In the genomic region with DNA sequence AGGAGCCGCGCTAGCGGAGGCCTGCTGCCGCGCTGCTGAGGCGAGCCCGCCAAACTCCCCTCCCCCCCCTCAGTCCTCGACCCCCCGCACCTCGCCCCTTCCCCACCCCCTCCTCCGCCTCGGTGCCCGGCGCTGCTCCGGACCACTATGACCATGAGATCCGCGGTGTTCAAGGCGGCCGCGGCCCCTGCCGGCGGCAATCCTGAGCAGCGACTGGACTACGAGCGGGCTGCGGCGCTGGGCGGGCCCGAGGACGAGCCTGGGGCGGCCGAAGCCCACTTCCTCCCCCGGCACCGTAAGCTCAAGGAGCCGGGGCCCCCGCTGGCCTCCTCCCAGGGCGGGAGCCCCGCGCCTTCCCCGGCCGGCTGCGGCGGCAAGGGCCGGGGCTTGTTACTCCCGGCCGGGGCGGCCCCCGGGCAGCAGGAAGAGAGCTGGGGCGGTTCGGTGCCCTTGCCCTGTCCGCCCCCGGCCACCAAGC, we compare ENCODE assay signal across 8 cellular contexts. TPM values are rescaled to one million over a fixed set of nuclear protein-coding genes. Genes with fewer than 3 reads are reported as not detected.
DNase-seq lines count a peak whose midpoint lies in the region; ATAC-seq and TF ChIP-seq lines count a peak whose summit lies in the region.

No MANE protein-coding gene starts in this region.

- H3K4me1 ChIP-seq in HUES64 (ENCODE audit: insufficient read depth, low read length) (peaks cover 9% of the 10 kb centered on the region), right atrium auricular region (peaks cover 0 to 34% of the 10 kb centered on the region in 2 donors)

- DNase-seq in AG20443 (ENCODE audit: low spot score) = peak; percentile 59
- peak; percentile 25 to 64 for DNase-seq in activated naive CD4-positive, alpha-beta T cell treated with anti-CD3 and anti-CD28 coated beads, Interleukin-2, amount 50 U/mL, for 72 hours (ENCODE audit: low spot score in 2 of 2)
- DNase-seq in right atrium auricular region (ENCODE audit: low spot score) = no peak
- no peak for DNase-seq in retinal pigment epithelial cell (ENCODE audit: low read depth)
- no peak for DNase-seq in Kasumi-1 (lab: John Stamatoyannopoulos, UW)

- WGBS in HUES64 = under 1% methylated on average over 48 of the region's 52 CpGs

- no peaks in the 10 kb centered on the region for H3K9me3 ChIP-seq in HUES64 (ENCODE audit: insufficient read depth, low read depth, low read length)
- no peaks in the 10 kb centered on the region for H3K9me3 ChIP-seq in right atrium auricular region

- peak overlapping the region; percentile 82 for H3K9ac ChIP-seq in HUES64 (ENCODE audit: low read depth, low read length)

- ATAC-seq in GM18868 (IDR thresholded peaks at IDR 0.05; ENCODE audit: unreplicated experiment) (peak; percentile 36), GM19467 (IDR thresholded peaks at IDR 0.05; ENCODE audit: unreplicated experiment) (no peak)
- peak; percentile 30 to 38 for ATAC-seq in activated naive CD4-positive, alpha-beta T cell treated with anti-CD3 and anti-CD28 coated beads, Interleukin-2, amount 50 U/mL, for 72 hours

- TF ChIP-seq CTCF in right atrium auricular region (IDR thresholded peaks at IDR 0.05) (peak in 1 of 2 donors; percentile 29), retinal pigment epithelial cell (conservative IDR thresholded peaks at IDR 0.05; ENCODE audit: low read depth, low read length) (peak; percentile 15)

- no peak overlapping the region for H3K27ac Mint-ChIP-seq in activated naive CD4-positive, alpha-beta T cell treated with anti-CD3 and anti-CD28 coated beads, Interleukin-2, amount 50 U/mL, for 72 hours

- H3K27me3 ChIP-seq in HUES64 (ENCODE audit: insufficient read depth, low read length) (no peaks in the 10 kb centered on the region), right atrium auricular region (no peaks in the 10 kb centered on the region)

- H3K36me3 ChIP-seq in HUES64 (ENCODE audit: insufficient read depth, low read length) = peaks cover 32% of the 10 kb centered on the region
- H3K36me3 ChIP-seq in right atrium auricular region = peaks cover 17% of the 10 kb centered on the region

- H3K36me3 Mint-ChIP-seq in activated naive CD4-positive, alpha-beta T cell treated with anti-CD3 and anti-CD28 coated beads, Interleukin-2, amount 50 U/mL, for 72 hours = peaks cover 31 to 32% of the 10 kb centered on the region in 2 donors

- peak overlapping the region; percentile 98 for H3K27ac ChIP-seq in HUES64 (ENCODE audit: low read depth, low read length)
- H3K27ac ChIP-seq in right atrium auricular region = peak overlapping the region; percentile 97 to 99

- no peaks in the 10 kb centered on the region for H3K9me3 Mint-ChIP-seq in activated naive CD4-positive, alpha-beta T cell treated with anti-CD3 and anti-CD28 coated beads, Interleukin-2, amount 50 U/mL, for 72 hours

- H3K4me3 ChIP-seq in HUES64 (ENCODE audit: low read length) (peak overlapping the region; percentile 69), right atrium auricular region (peak overlapping the region; percentile 95 to 100), retinal pigment epithelial cell (ENCODE audit: low read length) (peak overlapping the region; percentile 97)

RNA-seq across cellular contexts. Expression of gene MSL1, which starts 0.7 kb away (rescaled TPM):
- 59.7 TPM for polyA plus RNA-seq in HUES64 (2013, experiment 1 of 2)
- 65.8 TPM for polyA plus RNA-seq in HUES64 (2013, experiment 2 of 2)
- 100 to 1,000 TPM in 1 of 2 donors, 10 to 100 TPM in 1; 83.4 to 140 TPM for total RNA-seq in activated naive CD4-positive, alpha-beta T cell treated with anti-CD3 and anti-CD28 coated beads, Interleukin-2, amount 50 U/mL, for 72 hours
- total RNA-seq in right atrium auricular region = 10 to 100 TPM; 42.2 to 52.5 TPM

RNA-seq across cellular contexts. Expression of gene CASC3, which starts 17.8 kb away (rescaled TPM):
- polyA plus RNA-seq in HUES64 (2013, experiment 1 of 2) = 73.5 TPM
- polyA plus RNA-seq in HUES64 (2013, experiment 2 of 2) = 79.0 TPM
- total RNA-seq in activated naive CD4-positive, alpha-beta T cell treated with anti-CD3 and anti-CD28 coated beads, Interleukin-2, amount 50 U/mL, for 72 hours = 100 to 1,000 TPM; 104 to 212 TPM
- total RNA-seq in right atrium auricular region = 10 to 100 TPM; 26.0 to 35.5 TPM

RNA-seq across cellular contexts. Expression of gene NR1D1, which starts 22.1 kb away (rescaled TPM):
- 2.8 TPM for polyA plus RNA-seq in HUES64 (2013, experiment 1 of 2)
- polyA plus RNA-seq in HUES64 (2013, experiment 2 of 2) = 3.4 TPM
- 10 to 100 TPM in 1 of 2 donors, 1 to 10 TPM in 1; 4.8 to 26.7 TPM for total RNA-seq in activated naive CD4-positive, alpha-beta T cell treated with anti-CD3 and anti-CD28 coated beads, Interleukin-2, amount 50 U/mL, for 72 hours
- 1 to 10 TPM; 8.3 to 9.9 TPM for total RNA-seq in right atrium auricular region

RNA-seq across cellular contexts. Expression of gene RAPGEFL1, which starts 54.8 kb away (rescaled TPM):
- polyA plus RNA-seq in HUES64 (2013, experiment 1 of 2) = 9.4 TPM
- 7.5 TPM for polyA plus RNA-seq in HUES64 (2013, experiment 2 of 2)
- total RNA-seq in activated naive CD4-positive, alpha-beta T cell treated with anti-CD3 and anti-CD28 coated beads, Interleukin-2, amount 50 U/mL, for 72 hours = 1 to 10 TPM; 5.3 to 7.1 TPM
- 1 to 10 TPM; 1.6 to 2.9 TPM for total RNA-seq in right atrium auricular region

RNA-seq across cellular contexts. Expression of gene THRA, which starts 59.7 kb away (rescaled TPM):
- 7.7 TPM for polyA plus RNA-seq in HUES64 (2013, experiment 1 of 2)
- polyA plus RNA-seq in HUES64 (2013, experiment 2 of 2) = 8.2 TPM
- 10 to 100 TPM; 14.5 to 19.3 TPM for total RNA-seq in activated naive CD4-positive, alpha-beta T cell treated with anti-CD3 and anti-CD28 coated beads, Interleukin-2, amount 50 U/mL, for 72 hours
- 10 to 100 TPM; 60.3 to 69.0 TPM for total RNA-seq in right atrium auricular region

Comparison
In these comparisons a context has a peak if more than half of its experiments do, and no peak if none do; other contexts are left out.
1. DNase-seq: peak in AG20443 (single experiment) and activated naive CD4-positive, alpha-beta T cell treated with anti-CD3 and anti-CD28 coated beads, Interleukin-2, amount 50 U/mL, for 72 hours (2 of 2); none in right atrium auricular region (single experiment), retinal pigment epithelial cell (single experiment) and Kasumi-1 (0 of 2).
2. Peak in every context shown above with its lines, with median percentiles within 50 percentile points of each other: H3K4me3 ChIP-seq.